ENCODE assay signal across 1 cellular context in the genomic region with DNA sequence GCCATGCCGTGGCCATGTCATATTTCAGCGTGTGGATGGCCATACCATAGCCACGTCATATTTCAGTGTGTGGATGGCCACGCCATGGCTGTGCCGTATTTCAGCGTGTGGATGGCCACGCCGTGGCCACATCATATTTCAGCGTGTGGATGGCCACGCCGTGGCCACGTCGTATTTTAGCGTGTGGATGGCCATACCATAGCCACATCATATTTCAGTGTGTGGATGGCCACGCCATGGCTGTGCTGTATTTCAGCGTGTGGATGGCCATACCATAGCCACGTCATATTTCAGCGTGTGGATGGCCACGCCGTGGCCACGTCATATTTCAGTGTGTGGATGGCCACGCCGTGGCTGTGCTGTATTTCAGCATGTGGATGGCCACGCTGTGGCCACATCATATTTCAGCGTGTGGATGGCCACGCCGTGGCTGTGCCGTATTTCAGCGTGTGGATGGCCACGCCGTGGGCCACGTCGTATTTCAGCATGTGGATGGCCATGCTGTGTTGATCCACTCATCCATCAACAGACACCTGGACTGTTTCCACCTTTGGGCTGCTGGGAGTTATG.
TF ChIP-seq lines count a peak whose summit lies in the region.

No MANE protein-coding gene starts in this region.

TF ChIP-seq in K562, 482 proteins besides CTCF, POLR2A, EP300 and RAD21:
- TF ChIP-seq, protein P1, sequence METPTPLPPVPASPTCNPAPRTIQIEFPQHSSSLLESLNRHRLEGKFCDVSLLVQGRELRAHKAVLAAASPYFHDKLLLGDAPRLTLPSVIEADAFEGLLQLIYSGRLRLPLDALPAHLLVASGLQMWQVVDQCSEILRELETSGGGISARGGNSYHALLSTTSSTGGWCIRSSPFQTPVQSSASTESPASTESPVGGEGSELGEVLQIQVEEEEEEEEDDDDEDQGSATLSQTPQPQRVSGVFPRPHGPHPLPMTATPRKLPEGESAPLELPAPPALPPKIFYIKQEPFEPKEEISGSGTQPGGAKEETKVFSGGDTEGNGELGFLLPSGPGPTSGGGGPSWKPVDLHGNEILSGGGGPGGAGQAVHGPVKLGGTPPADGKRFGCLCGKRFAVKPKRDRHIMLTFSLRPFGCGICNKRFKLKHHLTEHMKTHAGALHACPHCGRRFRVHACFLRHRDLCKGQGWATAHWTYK (CRISPR knock-in tag; IDR thresholded peaks at IDR 0.05): peak; percentile 97
